ENCODE assay signal across 31 cellular contexts in genomic region chr7:7964250-7964649, GRCh38.
"Had no signal": no experiment of that assay in that cellular context is flagged by ENCODE, and none has a peak within 500 bp of the region (broad histone marks: within the 10 kb centered on the region; RNA-seq: fewer than 3 reads in every experiment).

No MANE protein-coding gene starts in this region.

- H3K27me3 ChIP-seq: ascending aorta, cardiac muscle cell, colonic mucosa, SJCRH30 had no signal

- H3K4me3 Mint-ChIP-seq: activated CD4-positive, alpha-beta T cell treated with anti-CD3 and anti-CD28 coated beads for 36 hours; activated CD4-positive, alpha-beta T cell treated with anti-CD3 and anti-CD28 coated beads, Interleukin-2, amount 10 ng/mL, durations not matched to agents 7 days and 5 days; activated CD8-positive, alpha-beta T cell treated with anti-CD3 and anti-CD28 coated beads, Interleukin-2, amount 10 ng/mL, durations not matched to agents 7 days and 5 days; activated naive CD4-positive, alpha-beta T cell treated with anti-CD3 and anti-CD28 coated beads, Interleukin-2, amount 10 ng/mL, durations not matched to agents 7 days and 5 days; activated naive CD8-positive, alpha-beta T cell treated with anti-CD3 and anti-CD28 coated beads for 36 hours; activated T-cell treated with anti-CD3 and anti-CD28 coated beads, Interleukin-2, amount 50 U/mL, for 4 hours; activated T-helper 1 cell treated with anti-CD3 and anti-CD28 coated beads, Interleukin-12 subunit alpha, Interleukin-12 subunit beta, Interleukin-2, Interleukin-4 antibody, amounts not matched to agents 30 ng/mL and 10 ng/mL and 1 ng/mL, durations not matched to agents 14 hours and 24 hours and 36 hours; central memory CD8-positive, alpha-beta T cell; dendritic cell treated with granulocyte-macrophage colony-stimulating factor and Interleukin-4, amounts not matched to agents 40 ng/mL and 50 ng/mL, for 4 days; T-helper 1 cell treated with Interleukin-12 subunit alpha and Interleukin-12 subunit beta and Interleukin-4 antibody, amounts not matched to agents 30 μg/mL and 1 μg/mL, for 36 hours; T-helper 2 cell treated with Interferon-gamma antibody and Interleukin-4, amounts not matched to agents 5 μg/mL and 100 μg/mL, for 36 hours had no signal

- H3K27ac Mint-ChIP-seq: activated CD4-positive, alpha-beta T cell treated with anti-CD3 and anti-CD28 coated beads for 36 hours; activated CD4-positive, alpha-beta T cell treated with anti-CD3 and anti-CD28 coated beads, Interleukin-2, amount 10 ng/mL, durations not matched to agents 7 days and 5 days; activated CD8-positive, alpha-beta T cell treated with anti-CD3 and anti-CD28 coated beads, Interleukin-2, amount 10 ng/mL, durations not matched to agents 7 days and 5 days; activated naive CD4-positive, alpha-beta T cell treated with anti-CD3 and anti-CD28 coated beads, Interleukin-2, amount 10 ng/mL, durations not matched to agents 7 days and 5 days; activated naive CD8-positive, alpha-beta T cell treated with anti-CD3 and anti-CD28 coated beads for 36 hours; activated T-helper 1 cell treated with anti-CD3 and anti-CD28 coated beads, Interleukin-12 subunit alpha, Interleukin-12 subunit beta, Interleukin-2, Interleukin-4 antibody, amounts not matched to agents 30 ng/mL and 10 ng/mL and 1 ng/mL, durations not matched to agents 14 hours and 24 hours and 36 hours; dendritic cell treated with granulocyte-macrophage colony-stimulating factor and Interleukin-4, amounts not matched to agents 40 ng/mL and 50 ng/mL, for 4 days; T-helper 1 cell treated with Interleukin-12 subunit alpha and Interleukin-12 subunit beta and Interleukin-4 antibody, amounts not matched to agents 30 μg/mL and 1 μg/mL, for 36 hours; T-helper 2 cell treated with Interferon-gamma antibody and Interleukin-4, amounts not matched to agents 5 μg/mL and 100 μg/mL, for 36 hours had no signal

- H3K9me3 Mint-ChIP-seq: activated CD4-positive, alpha-beta T cell treated with anti-CD3 and anti-CD28 coated beads, Interleukin-2, amount 10 ng/mL, durations not matched to agents 7 days and 5 days; activated naive CD4-positive, alpha-beta T cell treated with anti-CD3 and anti-CD28 coated beads, Interleukin-2, amount 10 ng/mL, durations not matched to agents 7 days and 5 days; activated naive CD8-positive, alpha-beta T cell treated with anti-CD3 and anti-CD28 coated beads for 36 hours; activated T-cell treated with anti-CD3 and anti-CD28 coated beads, Interleukin-2, amount 50 U/mL, for 4 hours; activated T-helper 1 cell treated with anti-CD3 and anti-CD28 coated beads, Interleukin-12 subunit alpha, Interleukin-12 subunit beta, Interleukin-2, Interleukin-4 antibody, amounts not matched to agents 30 ng/mL and 10 ng/mL and 1 ng/mL, durations not matched to agents 14 hours and 24 hours and 36 hours; central memory CD8-positive, alpha-beta T cell; dendritic cell treated with granulocyte-macrophage colony-stimulating factor and Interleukin-4, amounts not matched to agents 40 ng/mL and 50 ng/mL, for 4 days; T-helper 1 cell treated with Interleukin-12 subunit alpha and Interleukin-12 subunit beta and Interleukin-4 antibody, amounts not matched to agents 30 μg/mL and 1 μg/mL, for 36 hours; T-helper 2 cell treated with Interferon-gamma antibody and Interleukin-4, amounts not matched to agents 5 μg/mL and 100 μg/mL, for 36 hours had no signal

- H3K4me1 ChIP-seq: colonic mucosa had no signal

- H3K27ac ChIP-seq: ascending aorta, cardiac muscle cell, colonic mucosa, SJCRH30, SK-N-MC had no signal

- ATAC-seq: activated CD4-positive, alpha-beta T cell treated with anti-CD3 and anti-CD28 coated beads for 36 hours; activated CD4-positive, CD25-positive, alpha-beta regulatory T cell treated with anti-CD3 and anti-CD28 coated beads, Interleukin-2, amount 50 U/mL, for 24 hours; activated CD8-positive, alpha-beta T cell treated with anti-CD3 and anti-CD28 coated beads, Interleukin-2, amount 10 ng/mL, durations not matched to agents 7 days and 5 days; activated T-cell treated with anti-CD3 and anti-CD28 coated beads, Interleukin-2, amount 50 U/mL, for 4 hours had no signal

- H3K36me3 ChIP-seq: ascending aorta, cardiac muscle cell, colonic mucosa, SJCRH30 had no signal

- H3K9me3 ChIP-seq: ascending aorta, colonic mucosa, SJCRH30 had no signal

- DNase-seq: activated CD4-positive, alpha-beta T cell treated with anti-CD3 and anti-CD28 coated beads for 36 hours; activated CD4-positive, alpha-beta T cell treated with anti-CD3 and anti-CD28 coated beads, Interleukin-2, amount 10 ng/mL, durations not matched to agents 7 days and 5 days; activated CD4-positive, alpha-beta T cell treated with anti-CD3 and anti-CD28 coated beads, Interleukin-2, amount 50 U/mL, for 48 hours; activated CD8-positive, alpha-beta T cell treated with anti-CD3 and anti-CD28 coated beads, Interleukin-2, amount 10 ng/mL, durations not matched to agents 7 days and 5 days; activated effector memory CD4-positive, alpha-beta T cell treated with Interleukin-2 at 50 U/mL for 16 hours; activated naive CD4-positive, alpha-beta T cell treated with anti-CD3 and anti-CD28 coated beads, Interleukin-2, amount 10 ng/mL, durations not matched to agents 7 days and 5 days; activated naive CD8-positive, alpha-beta T cell treated with anti-CD3 and anti-CD28 coated beads for 36 hours; activated T-cell treated with anti-CD3 and anti-CD28 coated beads, Interleukin-2, amount 50 U/mL, for 4 hours; amygdala; colonic mucosa; NCI-H1105; NCI-H1417 treated with DMSO at 0.1 percent for 48 hours; NCI-H1694; NCI-H1930; NCI-H2081 treated with DMSO at 0.1 percent for 48 hours; NCI-H226; NCI-H446 treated with DMSO at 0.1 percent for 48 hours; NCI-H69; NCI-H82; OCI-M1; Right ventricle myocardium superior; SJCRH30 had no signal

- H3K4me3 ChIP-seq: ascending aorta, cardiac muscle cell, colonic mucosa, SJCRH30, SK-N-MC had no signal

- H3K27me3 Mint-ChIP-seq: activated CD4-positive, alpha-beta T cell treated with anti-CD3 and anti-CD28 coated beads for 36 hours; activated CD4-positive, alpha-beta T cell treated with anti-CD3 and anti-CD28 coated beads, Interleukin-2, amount 10 ng/mL, durations not matched to agents 7 days and 5 days; activated naive CD4-positive, alpha-beta T cell treated with anti-CD3 and anti-CD28 coated beads, Interleukin-2, amount 10 ng/mL, durations not matched to agents 7 days and 5 days; central memory CD8-positive, alpha-beta T cell had no signal
